ENCODE assay signal across 8 cellular contexts in genomic region chr9:10612649-10613398, GRCh38. TPM values are rescaled to one million over a fixed set of nuclear protein-coding genes. Genes with fewer than 3 reads are reported as not detected.
DNase-seq lines count a peak whose midpoint lies in the region; ATAC-seq and TF ChIP-seq lines count a peak whose summit lies in the region.

Gene PTPRD, minus strand, starts transcription at chr9:10613002.

- H2AFZ ChIP-seq in PC-3 (ENCODE audit: low read length), result peak within 1 kb of the TSS; percentile 81

- intact Hi-C loops in PC-3 (cut with micrococcal nuclease) (loop anchor here (2.0 to 10.0 kb wide), 6 partner anchors 36 to 702 kb away; no protein-coding TSS in a partner anchor), colonic mucosa (cut with DNase I) (no loop called here), right lobe of liver (cut with DNase I) (no loop called here)

- peak within 1 kb of the TSS; percentile 37 for H3K4me3 Mint-ChIP-seq in stimulated activated naive CD8-positive, alpha-beta T cell treated with anti-CD3 and anti-CD28 coated beads, Interleukin-15, Interleukin-2, amounts not matched to agents 100 ng/mL and 50 ng/mL, for 24 hours

- CTCF ChIA-PET in PC-3 (lab: Charles Lee), result interaction anchor here (0.6 kb wide), 1 partner anchor 76 kb away, joined by 9 read pairs; no protein-coding TSS in a partner anchor

- H3K27me3 ChIP-seq in PC-3 (ENCODE audit: low read length) (peaks cover 12% of the 10 kb centered on the region), colonic mucosa (peaks cover 18% of the 10 kb centered on the region), right lobe of liver (peaks cover 0 to 6% of the 10 kb centered on the region in 2 donors)

- BruUV-seq in PC-3 (replicated peaks; lab: Mats Ljungman, UMichigan), result no TSS peak

- H3K4me3 ChIP-seq in PC-3 (ENCODE audit: low read length), result peak within 1 kb of the TSS; percentile 67
- H3K4me3 ChIP-seq in colonic mucosa, result peak within 1 kb of the TSS; percentile 28
- peak within 1 kb of the TSS in 1 of 3 donors; percentile 43 for H3K4me3 ChIP-seq in right lobe of liver

- no peaks in the 10 kb centered on the region for H4K20me1 ChIP-seq in PC-3 (ENCODE audit: low read length)

- DNase-seq in ELF-1 (ENCODE audit: low read depth, low spot score), result peak; percentile 75
- DNase-seq in PC-3, result peak; percentile 77
- peak; percentile 38 for DNase-seq in colonic mucosa
- peak in 2 of 3 donors; percentile 26 to 55 for DNase-seq in right lobe of liver
- no peak for DNase-seq in stimulated activated naive CD4-positive, alpha-beta T cell treated with Interleukin-2 at 50 U/mL for 16 hours (lab: John Stamatoyannopoulos, UW)

- H3K9me2 ChIP-seq in PC-3 (replicated peaks; ENCODE audit: low read length), result no peaks in the 10 kb centered on the region

- H3K27ac ChIP-seq in PC-3 (ENCODE audit: low read length), result no peak within 1 kb of the TSS
- H3K27ac ChIP-seq in colonic mucosa, result no peak within 1 kb of the TSS
- H3K27ac ChIP-seq in right lobe of liver, result no peak within 1 kb of the TSS

- peaks cover 4% of the 10 kb centered on the region for H3K4me1 Mint-ChIP-seq in stimulated activated naive CD8-positive, alpha-beta T cell treated with anti-CD3 and anti-CD28 coated beads, Interleukin-15, Interleukin-2, amounts not matched to agents 100 ng/mL and 50 ng/mL, for 24 hours (ENCODE audit: low read depth)

- TF ChIP-seq POLR2A in right lobe of liver (IDR thresholded peaks at IDR 0.05), result no peak

- H3K36me3 Mint-ChIP-seq in stimulated activated naive CD8-positive, alpha-beta T cell treated with anti-CD3 and anti-CD28 coated beads, Interleukin-15, Interleukin-2, amounts not matched to agents 100 ng/mL and 50 ng/mL, for 24 hours (ENCODE audit: low read depth), result no peaks in the 10 kb centered on the region

- H3K27me3 Mint-ChIP-seq in stimulated activated naive CD8-positive, alpha-beta T cell treated with anti-CD3 and anti-CD28 coated beads, Interleukin-15, Interleukin-2, amounts not matched to agents 100 ng/mL and 50 ng/mL, for 24 hours, result peaks cover 40% of the 10 kb centered on the region

- TF ChIP-seq CTCF in PC-3 (conservative IDR thresholded peaks at IDR 0.05; ENCODE audit: low read depth, low read length), result no peak; the same call in 1 of the 2 replicates
- TF ChIP-seq CTCF in colonic mucosa (IDR thresholded peaks at IDR 0.05), result no peak
- peak in 1 of 4 donors; percentile 19 for TF ChIP-seq CTCF in right lobe of liver (IDR thresholded peaks at IDR 0.05)

- no peak within 1 kb of the TSS for H3K27ac Mint-ChIP-seq in stimulated activated naive CD8-positive, alpha-beta T cell treated with anti-CD3 and anti-CD28 coated beads, Interleukin-15, Interleukin-2, amounts not matched to agents 100 ng/mL and 50 ng/mL, for 24 hours

- H3K79me2 ChIP-seq in PC-3 (ENCODE audit: low read length), result no peaks in the 10 kb centered on the region

- POLR2A ChIA-PET in PC-3 (lab: Charles Lee; ENCODE audit: unreplicated experiment), result interaction anchor here (0.6 kb wide), 1 partner anchor 545 kb away, joined by 3 read pairs; no protein-coding TSS in a partner anchor

- H3K4me2 ChIP-seq in PC-3 (ENCODE audit: low read length), result peak within 1 kb of the TSS; percentile 87

- no peaks in the 10 kb centered on the region for H3K36me3 ChIP-seq in PC-3 (ENCODE audit: low read depth, low read length)
- H3K36me3 ChIP-seq in colonic mucosa, result no peaks in the 10 kb centered on the region
- no peaks in the 10 kb centered on the region for H3K36me3 ChIP-seq in right lobe of liver

- ATAC-seq in GM19468 (IDR thresholded peaks at IDR 0.05; ENCODE audit: extremely low read depth, unreplicated experiment) (peak; percentile 92), HG03558 (IDR thresholded peaks at IDR 0.05; ENCODE audit: extremely low read depth, unreplicated experiment) (peak; percentile 94), PC-3 (peak; percentile 81), right lobe of liver (peak; percentile 40 to 63 (median 50))

- no peaks in the 10 kb centered on the region for H3K9me3 Mint-ChIP-seq in stimulated activated naive CD8-positive, alpha-beta T cell treated with anti-CD3 and anti-CD28 coated beads, Interleukin-15, Interleukin-2, amounts not matched to agents 100 ng/mL and 50 ng/mL, for 24 hours

- H3K9me3 ChIP-seq in PC-3 (ENCODE audit: low read length) (no peaks in the 10 kb centered on the region), colonic mucosa (no peaks in the 10 kb centered on the region), right lobe of liver (no peaks in the 10 kb centered on the region)

- H3K9ac ChIP-seq in PC-3 (ENCODE audit: low read length), result peak within 1 kb of the TSS; percentile 47
- H3K9ac ChIP-seq in colonic mucosa (ENCODE audit: low read depth in 2 of 2, low read length in 2 of 2), result no peak within 1 kb of the TSS

- 3% methylated on average over 19 of the region's 86 CpGs for WGBS in right lobe of liver (ENCODE audit: insufficient coverage, low coverage, low lambda C conversion rate, missing lambda C conversion rate)

- H3K4me1 ChIP-seq in PC-3 (ENCODE audit: insufficient read depth, low read length) (no peaks in the 10 kb centered on the region), colonic mucosa (no peaks in the 10 kb centered on the region), right lobe of liver (peaks cover 0 to 5% (median 0%) of the 10 kb centered on the region in 4 donors)

- H3F3A ChIP-seq in PC-3 (ENCODE audit: low read length, unreplicated experiment), result no peaks in the 10 kb centered on the region

RNA-seq across cellular contexts. Expression of gene PTPRD, which starts in this region (rescaled TPM):
- total RNA-seq in PC-3 (2014; rRNA removed) (0.63 TPM in 1 of 2 replicates, not detected in the other), colonic mucosa (10 to 100 TPM; 60.1 to 75.7 TPM), right lobe of liver (10 to 100 TPM in 4 of 6 experiments, 1 to 10 TPM in 2; 5.4 to 29.8 (median 13.9) TPM)

Comparison
In these comparisons a context has a peak if more than half of its experiments do, and no peak if none do; other contexts are left out.
1. Peak in DNase-seq, ATAC-seq, H3K4me3 ChIP-seq, H3K9ac ChIP-seq and H3K4me2 ChIP-seq in PC-3; RNA of the gene not detected or under 1 TPM.